ENCODE assay signal across 8 cellular contexts in genomic region chr19:51607920-51608562, GRCh38. TPM values are rescaled to one million over a fixed set of nuclear protein-coding genes. Genes with fewer than 3 reads are reported as not detected.
DNase-seq lines count a peak whose midpoint lies in the region; ATAC-seq and TF ChIP-seq lines count a peak whose summit lies in the region.

No MANE protein-coding gene starts in this region.

- H3K36me3 Mint-ChIP-seq in nephron progenitor cell (ENCODE audit: low read depth), result no peaks in the 10 kb centered on the region

- H3K4me3 ChIP-seq in GM08714 (ENCODE audit: low read length) (peak overlapping the region; percentile 17; the same call in 1 of the 2 replicates), fibroblast of lung (replicated peaks in 1 of 4; ENCODE audit: control extremely low read depth in 1 of 4, insufficient read depth in 1 of 4, low read depth in 3 of 4, low read length in 4 of 4) (no peak overlapping the region), tibial nerve (no peak overlapping the region)

- peaks cover 12% of the 10 kb centered on the region for H3K27me3 Mint-ChIP-seq in nephron progenitor cell (ENCODE audit: low read depth, poor library complexity)

- H3K9ac ChIP-seq in fibroblast of lung (ENCODE audit: insufficient read depth, low read length), result no peak overlapping the region

- H3K4me3 Mint-ChIP-seq in nephron progenitor cell, result no peak overlapping the region

- no peak overlapping the region for H2AFZ ChIP-seq in fibroblast of lung (ENCODE audit: low read length)

- TF ChIP-seq POLR2A in tibial nerve (IDR thresholded peaks at IDR 0.05), result no peak

- no peak overlapping the region for H3K27ac Mint-ChIP-seq in nephron progenitor cell

- H3K27me3 ChIP-seq in fibroblast of lung (ENCODE audit: control insufficient read depth, insufficient read depth, low read length) (no peaks in the 10 kb centered on the region), tibial nerve (no peaks in the 10 kb centered on the region)

- no peak for TF ChIP-seq EP300 in tibial nerve (IDR thresholded peaks at IDR 0.05)

- ATAC-seq in GM18517 (IDR thresholded peaks at IDR 0.05; ENCODE audit: unreplicated experiment), result no peak
- no peak for ATAC-seq in HG03139 (IDR thresholded peaks at IDR 0.05; ENCODE audit: unreplicated experiment)

- peaks cover 55% of the 10 kb centered on the region for H3K9me3 Mint-ChIP-seq in nephron progenitor cell

- no peaks in the 10 kb centered on the region for H3K9me3 ChIP-seq in fibroblast of lung (ENCODE audit: control insufficient read depth, insufficient read depth, low read depth, low read length)
- peaks cover 0 to 18% (median 0%) of the 10 kb centered on the region in 4 donors for H3K9me3 ChIP-seq in tibial nerve

- H3K79me2 ChIP-seq in fibroblast of lung (ENCODE audit: control insufficient read depth, insufficient read depth, low read length), result no peaks in the 10 kb centered on the region

- peak; percentile 65 for DNase-seq in NCI-H460 (ENCODE audit: extremely low read depth, low read depth)
- peak; percentile 18 to 33 (median 28) for DNase-seq in activated CD8-positive, alpha-beta memory T cell treated with anti-CD3 and anti-CD28 coated beads for 48 hours (ENCODE audit: low read depth in 2 of 3, low spot score in 2 of 3)
- peak; percentile 39 to 64 for DNase-seq in fibroblast of lung (ENCODE audit: low read depth in 2 of 2)
- peak; percentile 86 for DNase-seq in nephron progenitor cell
- DNase-seq in tibial nerve (ENCODE audit: low spot score in 2 of 2), result peak; percentile 38 to 82

- no peaks in the 10 kb centered on the region for H3K36me3 ChIP-seq in fibroblast of lung (ENCODE audit: control insufficient read depth, insufficient read depth, low read length)
- H3K36me3 ChIP-seq in tibial nerve, result peaks cover 0 to 13% (median 0%) of the 10 kb centered on the region in 3 donors

- H3K4me1 Mint-ChIP-seq in nephron progenitor cell, result no peaks in the 10 kb centered on the region

- H4K20me1 ChIP-seq in fibroblast of lung (ENCODE audit: control insufficient read depth, extremely low read depth, insufficient read depth, low read length), result no peaks in the 10 kb centered on the region

- WGBS in tibial nerve, 2 donors, result 30 to 33% methylated on average over 12 to 13 of the region's 13 CpGs

- TF ChIP-seq CTCF in fibroblast of lung (conservative IDR thresholded peaks at IDR 0.05 in 1 of 2, IDR thresholded peaks at IDR 0.05 in 1 of 2; ENCODE audit: low read depth in 1 of 2, low read length in 2 of 2) (peak; percentile 47 to 64), nephron progenitor cell (IDR thresholded peaks at IDR 0.05) (peak; percentile 60), tibial nerve (IDR thresholded peaks at IDR 0.05) (peak in 3 of 5 experiments; percentile 16 to 34 (median 31))

- H3K27ac ChIP-seq in fibroblast of lung (ENCODE audit: insufficient read depth, low read length) (no peak overlapping the region), tibial nerve (no peak overlapping the region)

- no peak overlapping the region for H3K4me2 ChIP-seq in fibroblast of lung (ENCODE audit: extremely low read depth, insufficient read depth, low read length)

- H3K4me1 ChIP-seq in fibroblast of lung (ENCODE audit: control insufficient read depth, extremely low read depth, insufficient read depth, low read length) (no peaks in the 10 kb centered on the region), tibial nerve (no peaks in the 10 kb centered on the region)

RNA-seq across cellular contexts. Expression of gene SIGLEC5, which starts 22.2 kb away (rescaled TPM):
- not detected in 2 replicates for total RNA-seq in NCI-H460 (2014; rRNA removed; shearing (Covaris generic))
- not detected in 2 replicates for polyA plus RNA-seq in NCI-H460 (2014; cell fraction: nucleus; rRNA removed)
- total RNA-seq in fibroblast of lung (not detected in 2 replicates), tibial nerve (1 to 10 TPM in 3 of 4 donors, under 1 TPM in 1; 0.20 to 2.2 (median 1.6) TPM)
- not detected in 2 replicates for polyA plus RNA-seq in fibroblast of lung
- polyA plus RNA-seq in fibroblast of lung (2012), result not detected in 2 replicates
- not detected in 2 replicates for polyA minus RNA-seq in fibroblast of lung (ENCODE audit: low replicate concordance)

RNA-seq across cellular contexts. Expression of gene ZNF175, which starts 37.0 kb away (rescaled TPM):
- 2.9 and 3.4 TPM in 2 replicates for total RNA-seq in NCI-H460 (2014; rRNA removed; shearing (Covaris generic))
- 2.5 TPM in 2 replicates for polyA plus RNA-seq in NCI-H460 (2014; cell fraction: nucleus; rRNA removed)
- total RNA-seq in fibroblast of lung (4.1 and 5.0 TPM in 2 replicates), tibial nerve (1 to 10 TPM; 4.3 to 8.5 (median 7.3) TPM)
- 4.7 and 7.6 TPM in 2 replicates for polyA plus RNA-seq in fibroblast of lung
- polyA plus RNA-seq in fibroblast of lung (2012), result 7.0 and 7.1 TPM in 2 replicates
- polyA minus RNA-seq in fibroblast of lung (ENCODE audit: low replicate concordance), result 1.2 and 2.4 TPM in 2 replicates

RNA-seq across cellular contexts. Expression of gene SIGLEC14, which starts 38.6 kb away (rescaled TPM):
- total RNA-seq in NCI-H460 (2014; rRNA removed; shearing (Covaris generic)), result not detected in 2 replicates
- polyA plus RNA-seq in NCI-H460 (2014; cell fraction: nucleus; rRNA removed), result not detected in 2 replicates
- total RNA-seq in fibroblast of lung (not detected in 2 replicates), tibial nerve (1 to 10 TPM in 3 of 4 donors, not detected in 1; 1.9 to 6.3 (median 4.9) TPM)
- not detected in 2 replicates for polyA plus RNA-seq in fibroblast of lung
- not detected in 2 replicates for polyA plus RNA-seq in fibroblast of lung (2012)
- not detected in 2 replicates for polyA minus RNA-seq in fibroblast of lung (ENCODE audit: low replicate concordance)

Comparison
In these comparisons a context has a peak if more than half of its experiments do, and no peak if none do; other contexts are left out.
1. DNase-seq: peak in every context shown above with its lines; median percentile 86 in nephron progenitor cell; 65 in NCI-H460; 60 in tibial nerve; 52 in fibroblast of lung; 28 in activated CD8-positive, alpha-beta memory T cell treated with anti-CD3 and anti-CD28 coated beads for 48 hours.